ENCODE assay signal across 14 cellular contexts in genomic region chr18:63188063-63188462, GRCh38.
A peak's percentile ranks its signal among the peaks of the same experiment; 100 is the strongest.
DNase-seq lines count a peak whose midpoint lies in the region; ATAC-seq and TF ChIP-seq lines count a peak whose summit lies in the region.
"Had no signal": no experiment of that assay in that cellular context is flagged by ENCODE, and none has a peak within 500 bp of the region (broad histone marks: within the 10 kb centered on the region; RNA-seq: fewer than 3 reads in every experiment).

No MANE protein-coding gene starts in this region.

- H3K4me1 Mint-ChIP-seq in activated naive CD4-positive, alpha-beta T cell treated with anti-CD3 and anti-CD28 coated beads, Interleukin-2, amount 50 U/mL, for 24 hours = peaks cover 91% of the 10 kb centered on the region
- peaks cover 63% of the 10 kb centered on the region for H3K4me1 Mint-ChIP-seq in activated naive CD4-positive, alpha-beta T cell treated with anti-CD3 and anti-CD28 coated beads, Interleukin-2, amount 10 ng/mL, durations not matched to agents 7 days and 5 days
- H3K4me1 Mint-ChIP-seq in T-cell (peaks cover 75 to 85% (median 85%) of the 10 kb centered on the region in 3 donors), type B pancreatic cell (ENCODE audit: unreplicated experiment) (peaks cover 28% of the 10 kb centered on the region)

- POLR2A ChIA-PET in T-cell (lab: Charles Lee) = interaction anchor here in 1 of 2 donors (1.2 kb wide), 1 partner anchor 8 kb away, joined by 4 read pairs; no protein-coding TSS in a partner anchor

- CTCF ChIA-PET in activated naive CD4-positive, alpha-beta T cell treated with anti-CD3 and anti-CD28 coated beads, Interleukin-2, amount 10 ng/mL, durations not matched to agents 7 days and 5 days (lab: Charles Lee) = interaction anchor here (0.6 to 1.5 kb wide), 7 partner anchors 30 to 171 kb away, joined by 3 to 6 read pairs (median 3); no protein-coding TSS in a partner anchor
- CTCF ChIA-PET in T-cell (lab: Charles Lee) = interaction anchor here in 1 of 2 donors (1.0 kb wide), 1 partner anchor 17 kb away, joined by 3 read pairs; no protein-coding TSS in a partner anchor

- no peaks in the 10 kb centered on the region for H3K27me3 Mint-ChIP-seq in activated naive CD4-positive, alpha-beta T cell treated with anti-CD3 and anti-CD28 coated beads, Interleukin-2, amount 50 U/mL, for 24 hours
- H3K27me3 Mint-ChIP-seq in activated naive CD4-positive, alpha-beta T cell treated with anti-CD3 and anti-CD28 coated beads, Interleukin-2, amount 10 ng/mL, durations not matched to agents 7 days and 5 days = no peaks in the 10 kb centered on the region
- H3K27me3 Mint-ChIP-seq in T-cell (no peaks in the 10 kb centered on the region), type B pancreatic cell (no peaks in the 10 kb centered on the region)

- ATAC-seq in GM21526 (IDR thresholded peaks at IDR 0.05; ENCODE audit: low FRiP score, unreplicated experiment) = peak; percentile 41
- no peak for ATAC-seq in T-cell (replicated peaks in 1 of 4)
- ATAC-seq in HG02798 (IDR thresholded peaks at IDR 0.05; ENCODE audit: poor library complexity, unreplicated experiment) = no peak
- ATAC-seq in GM21528 (IDR thresholded peaks at IDR 0.05; ENCODE audit: low FRiP score, unreplicated experiment) = no peak
- ATAC-seq: sciatic nerve had no signal

- peaks cover 12% of the 10 kb centered on the region for H3K36me3 Mint-ChIP-seq in activated naive CD4-positive, alpha-beta T cell treated with anti-CD3 and anti-CD28 coated beads, Interleukin-2, amount 50 U/mL, for 24 hours
- peaks cover 61% of the 10 kb centered on the region for H3K36me3 Mint-ChIP-seq in activated naive CD4-positive, alpha-beta T cell treated with anti-CD3 and anti-CD28 coated beads, Interleukin-2, amount 10 ng/mL, durations not matched to agents 7 days and 5 days
- peaks cover 20% of the 10 kb centered on the region for H3K36me3 Mint-ChIP-seq in T-cell
- H3K36me3 Mint-ChIP-seq in type B pancreatic cell = no peaks in the 10 kb centered on the region

- no peak overlapping the region for H3K4me3 Mint-ChIP-seq in activated naive CD4-positive, alpha-beta T cell treated with anti-CD3 and anti-CD28 coated beads, Interleukin-2, amount 50 U/mL, for 24 hours
- no peak overlapping the region for H3K4me3 Mint-ChIP-seq in activated naive CD4-positive, alpha-beta T cell treated with anti-CD3 and anti-CD28 coated beads, Interleukin-2, amount 10 ng/mL, durations not matched to agents 7 days and 5 days
- H3K4me3 Mint-ChIP-seq in T-cell = peak overlapping the region in 1 of 3 donors; percentile 44
- no peak overlapping the region for H3K4me3 Mint-ChIP-seq in type B pancreatic cell
- H3K4me3 Mint-ChIP-seq: immature natural killer cell had no signal

- peak overlapping the region; percentile 69 for H3K27ac Mint-ChIP-seq in activated naive CD4-positive, alpha-beta T cell treated with anti-CD3 and anti-CD28 coated beads, Interleukin-2, amount 50 U/mL, for 24 hours
- H3K27ac Mint-ChIP-seq in activated naive CD4-positive, alpha-beta T cell treated with anti-CD3 and anti-CD28 coated beads, Interleukin-2, amount 10 ng/mL, durations not matched to agents 7 days and 5 days = no peak overlapping the region
- peak overlapping the region; percentile 56 to 62 for H3K27ac Mint-ChIP-seq in T-cell
- peak overlapping the region; percentile 46 for H3K27ac Mint-ChIP-seq in type B pancreatic cell

- TF ChIP-seq CTCF in type B pancreatic cell (conservative IDR thresholded peaks at IDR 0.05) = no peak

- DNase-seq in activated naive CD4-positive, alpha-beta T cell treated with anti-CD3 and anti-CD28 coated beads, Interleukin-2, amount 10 ng/mL, durations not matched to agents 7 days and 5 days = no peak
- DNase-seq in T-cell = no peak
- DNase-seq in type B pancreatic cell (ENCODE audit: extremely low spot score, unreplicated experiment) = no peak
- DNase-seq in NCI-H748 (lab: John Stamatoyannopoulos, UW; ENCODE audit: unreplicated experiment) = no peak
- DNase-seq: activated CD8-positive, alpha-beta memory T cell treated with anti-CD3 and anti-CD28 coated beads, Interleukin-2, amount 50 U/mL, for 48 hours; immature natural killer cell; mesenchymal stem cell; NCI-H1048; stimulated activated CD4-positive, alpha-beta T cell treated with anti-CD3 and anti-CD28 coated beads, Interleukin-4, amount 100 ng/mL, for 24 hours had no signal

- no peaks in the 10 kb centered on the region for H3K9me3 Mint-ChIP-seq in activated naive CD4-positive, alpha-beta T cell treated with anti-CD3 and anti-CD28 coated beads, Interleukin-2, amount 50 U/mL, for 24 hours
- no peaks in the 10 kb centered on the region for H3K9me3 Mint-ChIP-seq in activated naive CD4-positive, alpha-beta T cell treated with anti-CD3 and anti-CD28 coated beads, Interleukin-2, amount 10 ng/mL, durations not matched to agents 7 days and 5 days
- no peaks in the 10 kb centered on the region for H3K9me3 Mint-ChIP-seq in T-cell
- no peaks in the 10 kb centered on the region for H3K9me3 Mint-ChIP-seq in type B pancreatic cell
- H3K9me3 Mint-ChIP-seq: immature natural killer cell had no signal
